Comparison of ENCODE assay signal across 8 cellular contexts in genomic region chr2:71000780-71001591, GRCh38. TPM values are rescaled to one million over a fixed set of nuclear protein-coding genes. Genes with fewer than 3 reads are reported as not detected.
A peak's percentile ranks its signal among the peaks of the same experiment; 100 is the strongest.
DNase-seq lines count a peak whose midpoint lies in the region; ATAC-seq and TF ChIP-seq lines count a peak whose summit lies in the region.

No MANE protein-coding gene starts in this region.

- intact Hi-C loops in CD14-positive monocyte (cut with micrococcal nuclease), result loop anchor here in 1 of 2 donors (1.0 kb wide), 1 partner anchor 36 kb away; no protein-coding TSS in a partner anchor
- intact Hi-C loops in activated CD8-positive, alpha-beta T cell treated with anti-CD3 and anti-CD28 coated beads for 36 hours (cut with micrococcal nuclease), result no loop called here

- POLR2A ChIA-PET in activated CD8-positive, alpha-beta T cell treated with anti-CD3 and anti-CD28 coated beads for 36 hours (lab: Charles Lee), result interaction anchor here (0.6 kb wide), 2 partner anchors 10 to 1780 kb away, joined by 3 to 5 read pairs; no protein-coding TSS in a partner anchor

- peak; percentile 92 for TF ChIP-seq CTCF in CD14-positive monocyte (IDR thresholded peaks at IDR 0.05)
- peak; percentile 89 for TF ChIP-seq CTCF in activated CD8-positive, alpha-beta T cell treated with anti-CD3 and anti-CD28 coated beads for 36 hours (IDR thresholded peaks at IDR 0.05)

- peaks cover 0 to under 1% of the 10 kb centered on the region in 2 donors for H3K27me3 ChIP-seq in mucosa of rectum (ENCODE audit: control insufficient read depth in 2 of 2, insufficient read depth in 2 of 2, low read length in 2 of 2)

- peak overlapping the region in 2 of 7 donors; percentile 42 to 61 for H3K27ac Mint-ChIP-seq in CD14-positive monocyte
- H3K27ac Mint-ChIP-seq in activated CD8-positive, alpha-beta T cell treated with anti-CD3 and anti-CD28 coated beads for 36 hours, result peak overlapping the region; percentile 79
- peak overlapping the region in 1 of 2 donors; percentile 35 for H3K27ac Mint-ChIP-seq in effector memory CD8-positive, alpha-beta T cell

- CTCF ChIA-PET in activated CD8-positive, alpha-beta T cell treated with anti-CD3 and anti-CD28 coated beads for 36 hours (lab: Charles Lee), result interaction anchor here (0.7 to 4.0 kb wide), 21 partner anchors 8 to 151 kb away, joined by 3 to 53 read pairs (median 5); partner anchors contain the start of genes ANKRD53 and MPHOSPH10

- peaks cover 1 to 3% (median 2%) of the 10 kb centered on the region in 3 donors for H3K27me3 Mint-ChIP-seq in CD14-positive monocyte (ENCODE audit: low read depth in 3 of 3)
- H3K27me3 Mint-ChIP-seq in activated CD8-positive, alpha-beta T cell treated with anti-CD3 and anti-CD28 coated beads for 36 hours, result peaks cover 3% of the 10 kb centered on the region
- peaks cover 5 to 29% of the 10 kb centered on the region in 2 donors for H3K27me3 Mint-ChIP-seq in effector memory CD8-positive, alpha-beta T cell

- H3K27ac ChIP-seq in mucosa of rectum (ENCODE audit: low read depth in 2 of 2, low read length in 2 of 2), result no peak overlapping the region

- peak overlapping the region; percentile 63 to 74 for H3K4me3 ChIP-seq in mucosa of rectum (ENCODE audit: low read length in 2 of 2)

- DNase-seq in CD14-positive monocyte (ENCODE audit: low spot score), result peak; percentile 76
- peak; percentile 69 for DNase-seq in GM19240 (ENCODE audit: insufficient read length, low spot score)
- DNase-seq in NCI-H748 treated with DMSO at 0.1 percent for 48 hours (lab: John Stamatoyannopoulos, UW), result peak; percentile 4
- peak; percentile 86 for DNase-seq in activated CD8-positive, alpha-beta T cell treated with anti-CD3 and anti-CD28 coated beads for 36 hours
- DNase-seq in effector memory CD8-positive, alpha-beta T cell, result peak; percentile 75 to 79 (median 77)
- peak; percentile 69 for DNase-seq in stimulated activated CD8-positive, alpha-beta memory T cell treated with anti-CD3 and anti-CD28 coated beads, Interleukin-4, amount 100 ng/mL, for 24 hours (ENCODE audit: low read depth)

- H3K4me3 Mint-ChIP-seq in CD14-positive monocyte, result peak overlapping the region in 1 of 2 donors; percentile 57
- peak overlapping the region; percentile 72 for H3K4me3 Mint-ChIP-seq in activated CD8-positive, alpha-beta T cell treated with anti-CD3 and anti-CD28 coated beads for 36 hours
- H3K4me3 Mint-ChIP-seq in effector memory CD8-positive, alpha-beta T cell, result peak overlapping the region; percentile 68 to 76

- H3K36me3 ChIP-seq in mucosa of rectum (ENCODE audit: control insufficient read depth in 2 of 2, insufficient read depth in 2 of 2, low read length in 2 of 2), result no peaks in the 10 kb centered on the region

- no peaks in the 10 kb centered on the region for H3K36me3 Mint-ChIP-seq in CD14-positive monocyte
- no peaks in the 10 kb centered on the region for H3K36me3 Mint-ChIP-seq in activated CD8-positive, alpha-beta T cell treated with anti-CD3 and anti-CD28 coated beads for 36 hours (ENCODE audit: low read depth)
- H3K36me3 Mint-ChIP-seq in effector memory CD8-positive, alpha-beta T cell (ENCODE audit: insufficient read depth), result no peaks in the 10 kb centered on the region

- peak; percentile 97 for ATAC-seq in HG03432 (IDR thresholded peaks at IDR 0.05; ENCODE audit: unreplicated experiment)
- ATAC-seq in activated CD8-positive, alpha-beta T cell treated with anti-CD3 and anti-CD28 coated beads for 36 hours, result peak; percentile 96
- ATAC-seq in effector memory CD8-positive, alpha-beta T cell (replicated peaks), result peak; percentile 99

- no peak overlapping the region for H3K9ac ChIP-seq in mucosa of rectum (ENCODE audit: low read depth in 1 of 2, low read length in 2 of 2)

- H3K4me1 ChIP-seq in mucosa of rectum (ENCODE audit: control insufficient read depth in 2 of 2, insufficient read depth in 2 of 2, low read length in 2 of 2), result peaks cover 0 to 11% of the 10 kb centered on the region in 2 donors

- peaks cover 18% of the 10 kb centered on the region for H3K4me1 Mint-ChIP-seq in CD14-positive monocyte
- H3K4me1 Mint-ChIP-seq in activated CD8-positive, alpha-beta T cell treated with anti-CD3 and anti-CD28 coated beads for 36 hours (ENCODE audit: low read depth), result peaks cover 16% of the 10 kb centered on the region
- H3K4me1 Mint-ChIP-seq in effector memory CD8-positive, alpha-beta T cell (ENCODE audit: low read depth in 2 of 2), result peaks cover under 1 to 8% of the 10 kb centered on the region in 2 donors

- no peaks in the 10 kb centered on the region for H3K9me3 Mint-ChIP-seq in CD14-positive monocyte
- no peaks in the 10 kb centered on the region for H3K9me3 Mint-ChIP-seq in activated CD8-positive, alpha-beta T cell treated with anti-CD3 and anti-CD28 coated beads for 36 hours
- H3K9me3 Mint-ChIP-seq in effector memory CD8-positive, alpha-beta T cell, result no peaks in the 10 kb centered on the region

- no peaks in the 10 kb centered on the region for H3K9me3 ChIP-seq in mucosa of rectum (ENCODE audit: control insufficient read depth in 2 of 2, low read length in 2 of 2)

RNA-seq across cellular contexts. Expression of gene TEX261, which starts 6.3 kb away (rescaled TPM):
- 10 to 100 TPM; 20.1 to 32.2 TPM for polyA plus RNA-seq in CD14-positive monocyte
- total RNA-seq in activated CD8-positive, alpha-beta T cell treated with anti-CD3 and anti-CD28 coated beads for 36 hours, result 10 to 100 TPM; 38.8 to 39.9 TPM

RNA-seq across cellular contexts. Expression of gene ANKRD53, which starts 22.6 kb away (rescaled TPM):
- polyA plus RNA-seq in CD14-positive monocyte, result not detected
- not detected for total RNA-seq in activated CD8-positive, alpha-beta T cell treated with anti-CD3 and anti-CD28 coated beads for 36 hours

Comparison
In these comparisons a context has a peak if more than half of its experiments do, and no peak if none do; other contexts are left out.
1. DNase-seq: peak in every context shown above with its lines; median percentile 86 in activated CD8-positive, alpha-beta T cell treated with anti-CD3 and anti-CD28 coated beads for 36 hours; 77 in effector memory CD8-positive, alpha-beta T cell; 76 in CD14-positive monocyte; 69 in GM19240; 69 in stimulated activated CD8-positive, alpha-beta memory T cell treated with anti-CD3 and anti-CD28 coated beads, Interleukin-4, amount 100 ng/mL, for 24 hours; 4 in NCI-H748 treated with DMSO at 0.1 percent for 48 hours.